Comparison of ENCODE assay signal across 30 cellular contexts in genomic region chr2:3094999-3095958, GRCh38.
DNase-seq lines count a peak whose midpoint lies in the region; ATAC-seq, FAIRE-seq and TF ChIP-seq lines count a peak whose summit lies in the region.
"Had no signal": no experiment of that assay in that cellular context is flagged by ENCODE, and none has a peak within 500 bp of the region (broad histone marks: within the 10 kb centered on the region; RNA-seq: fewer than 3 reads in every experiment).

No MANE protein-coding gene starts in this region.

- H3K36me3 ChIP-seq in HepG2 (replicated peaks in 1 of 2; ENCODE audit: control insufficient read depth in 1 of 2, insufficient read depth in 2 of 2, low read length in 2 of 2): no peaks in the 10 kb centered on the region
- no peaks in the 10 kb centered on the region for H3K36me3 ChIP-seq in right lobe of liver
- H3K36me3 ChIP-seq in colonic mucosa: no peaks in the 10 kb centered on the region
- H3K36me3 ChIP-seq: breast epithelium, heart left ventricle, neutrophil, tibial nerve had no signal

- H4K20me1 ChIP-seq in HepG2 (ENCODE audit: insufficient read depth, low read length): no peaks in the 10 kb centered on the region

- H3K27me3 ChIP-seq in HepG2 (ENCODE audit: control insufficient read depth in 1 of 2, insufficient read depth in 2 of 2, low read length in 2 of 2): peaks cover 0 to 3% of the 10 kb centered on the region in 2 experiments; a peak in 2 of 5 replicates
- H3K27me3 ChIP-seq in right lobe of liver: no peaks in the 10 kb centered on the region
- H3K27me3 ChIP-seq in colonic mucosa: no peaks in the 10 kb centered on the region
- H3K27me3 ChIP-seq: foreskin keratinocyte, tibial nerve had no signal

- no peaks in the 10 kb centered on the region for H3K4me1 Mint-ChIP-seq in T-helper 2 cell treated with Interferon-gamma antibody and Interleukin-4, amounts not matched to agents 5 μg/mL and 100 μg/mL, for 36 hours (ENCODE audit: low read depth)

- H3K27me3 Mint-ChIP-seq in T-helper 2 cell treated with Interferon-gamma antibody and Interleukin-4, amounts not matched to agents 5 μg/mL and 100 μg/mL, for 36 hours (ENCODE audit: low read depth): peaks cover 5% of the 10 kb centered on the region

- CTCF ChIA-PET in HepG2 (lab: Yijun Ruan, JAX; ENCODE audit: low intra/inter-chr PET ratio, low total read pairs): no interaction called here

- TF ChIP-seq POLR2A in HepG2 (IDR thresholded peaks at IDR 0.05; ENCODE audit: insufficient read depth in 1 of 2, low read depth in 2 of 2, low read length in 2 of 2): no peak
- no peak for TF ChIP-seq POLR2A in right lobe of liver (IDR thresholded peaks at IDR 0.05)

- TF ChIP-seq RAD21 in HepG2 (CRISPR knock-in tag; IDR thresholded peaks at IDR 0.05): no peak

- 52% methylated on average over 12 of the region's 14 CpGs for WGBS in HepG2 (ENCODE audit: low lambda C conversion rate)
- WGBS in right lobe of liver (ENCODE audit: insufficient coverage, low coverage, low lambda C conversion rate, missing lambda C conversion rate): 41% methylated on average over 5 of the region's 14 CpGs

- in situ Hi-C loops in HepG2 (cut with HindIII; ENCODE audit: extremely low pct_ligation_motif_present, low pct_unique_long_range_greater_than_20kb): no loop called here

- TF ChIP-seq CTCF in HepG2 (CRISPR knock-in tag; IDR thresholded peaks at IDR 0.05) (no peak), right lobe of liver (IDR thresholded peaks at IDR 0.05) (no peak), colonic mucosa (IDR thresholded peaks at IDR 0.05) (no peak)

- TF ChIP-seq EP300 in HepG2 (IDR thresholded peaks at IDR 0.05; ENCODE audit: low read depth in 2 of 2, low read length in 2 of 2) (no peak), HepG2 (CRISPR knock-in tag; IDR thresholded peaks at IDR 0.05; ENCODE audit: borderline replicate concordance) (no peak)

- H3K79me2 ChIP-seq in HepG2 (ENCODE audit: insufficient read depth, low read length): no peaks in the 10 kb centered on the region

- no peak overlapping the region for H3K4me2 ChIP-seq in HepG2 (ENCODE audit: low read depth, low read length)

- POLR2A ChIA-PET in HepG2 (lab: Yijun Ruan, JAX): no interaction called here

- ATAC-seq in HepG2 (peak; percentile 27; the same call in 2 of the 3 replicates), right lobe of liver (no peak), GM21737 (IDR thresholded peaks at IDR 0.05; ENCODE audit: unreplicated experiment) (no peak), GM21381 (IDR thresholded peaks at IDR 0.05; ENCODE audit: unreplicated experiment) (no peak), GM18909 (IDR thresholded peaks at IDR 0.05; ENCODE audit: poor library complexity, unreplicated experiment) (no peak)
- ATAC-seq: activated CD4-positive, alpha-beta T cell treated with anti-CD3 and anti-CD28 coated beads for 36 hours; effector memory CD8-positive, alpha-beta T cell; esophagus mucosa; foreskin keratinocyte; heart left ventricle; psoas muscle had no signal

- H3K9ac ChIP-seq in HepG2 (ENCODE audit: insufficient read depth, low read depth, low read length) (no peak overlapping the region), colonic mucosa (ENCODE audit: low read depth in 2 of 2, low read length in 2 of 2) (no peak overlapping the region)

- DNase-seq in HepG2 (ENCODE audit: low spot score): no peak
- DNase-seq in right lobe of liver: no peak
- DNase-seq in colonic mucosa: peak; percentile 11
- DNase-seq in mesenteric fat pad (ENCODE audit: low spot score): peak; percentile 45
- no peak for DNase-seq in T-helper 2 cell treated with Interferon-gamma antibody and Interleukin-4, amounts not matched to agents 5 μg/mL and 100 μg/mL, for 36 hours (ENCODE audit: low spot score)
- DNase-seq: activated CD4-positive, alpha-beta T cell treated with anti-CD3 and anti-CD28 coated beads for 36 hours; effector memory CD8-positive, alpha-beta T cell; foreskin keratinocyte; Kasumi-1; MV-4-11; NCI-H1436 treated with DMSO at 0.1 percent for 48 hours; NCI-H774; psoas muscle; RPMI8226; stimulated activated CD4-positive, alpha-beta T cell treated with anti-CD3 and anti-CD28 coated beads, Interleukin-1b, Interleukin-23, amount 100 ng/mL, for 48 hours; stimulated activated CD8-positive, alpha-beta memory T cell treated with anti-CD3 and anti-CD28 coated beads, Interleukin-4, amount 100 ng/mL, for 48 hours had no signal

- BruUV-seq in HepG2 (replicated peaks; lab: Mats Ljungman, UMichigan): no TSS peak

- no peak overlapping the region for H3K4me3 ChIP-seq in HepG2 (replicated peaks in 1 of 3; ENCODE audit: insufficient read depth in 1 of 3, low read depth in 2 of 3, low read length in 3 of 3)
- no peak overlapping the region for H3K4me3 ChIP-seq in right lobe of liver
- H3K4me3 ChIP-seq in colonic mucosa: no peak overlapping the region
- H3K4me3 ChIP-seq: breast epithelium, heart left ventricle, psoas muscle, skin epidermis, tibial nerve had no signal

- H3K4me3 Mint-ChIP-seq in T-helper 2 cell treated with Interferon-gamma antibody and Interleukin-4, amounts not matched to agents 5 μg/mL and 100 μg/mL, for 36 hours: no peak overlapping the region
- H3K4me3 Mint-ChIP-seq: activated CD4-positive, alpha-beta T cell treated with anti-CD3 and anti-CD28 coated beads for 36 hours; activated naive CD4-positive, alpha-beta T cell treated with anti-CD3 and anti-CD28 coated beads, Interleukin-2, amount 50 U/mL, for 24 hours; activated T-helper 1 cell treated with anti-CD3 and anti-CD28 coated beads, Interleukin-12 subunit alpha, Interleukin-12 subunit beta, Interleukin-2, Interleukin-4 antibody, amounts not matched to agents 30 ng/mL and 10 ng/mL and 1 ng/mL, durations not matched to agents 14 hours and 24 hours and 36 hours; B cell; effector memory CD8-positive, alpha-beta T cell had no signal

- H3K36me3 Mint-ChIP-seq in T-helper 2 cell treated with Interferon-gamma antibody and Interleukin-4, amounts not matched to agents 5 μg/mL and 100 μg/mL, for 36 hours (ENCODE audit: low read depth): no peaks in the 10 kb centered on the region
- H3K36me3 Mint-ChIP-seq: activated naive CD4-positive, alpha-beta T cell treated with anti-CD3 and anti-CD28 coated beads, Interleukin-2, amount 50 U/mL, for 24 hours had no signal

- no peak overlapping the region for H3K27ac Mint-ChIP-seq in T-helper 2 cell treated with Interferon-gamma antibody and Interleukin-4, amounts not matched to agents 5 μg/mL and 100 μg/mL, for 36 hours
- H3K27ac Mint-ChIP-seq: activated CD4-positive, alpha-beta T cell treated with anti-CD3 and anti-CD28 coated beads for 36 hours; activated naive CD4-positive, alpha-beta T cell treated with anti-CD3 and anti-CD28 coated beads, Interleukin-2, amount 50 U/mL, for 24 hours; activated T-helper 1 cell treated with anti-CD3 and anti-CD28 coated beads, Interleukin-12 subunit alpha, Interleukin-12 subunit beta, Interleukin-2, Interleukin-4 antibody, amounts not matched to agents 30 ng/mL and 10 ng/mL and 1 ng/mL, durations not matched to agents 14 hours and 24 hours and 36 hours; B cell; effector memory CD8-positive, alpha-beta T cell had no signal

- H3K4me1 ChIP-seq in HepG2 (ENCODE audit: insufficient read depth, low read length): no peaks in the 10 kb centered on the region
- no peaks in the 10 kb centered on the region for H3K4me1 ChIP-seq in right lobe of liver
- H3K4me1 ChIP-seq in colonic mucosa: no peaks in the 10 kb centered on the region
- H3K4me1 ChIP-seq: breast epithelium, foreskin keratinocyte, heart left ventricle, psoas muscle, tibial nerve had no signal

- no peak for FAIRE-seq in HepG2 (lab: Jason Lieb, UNC)
- FAIRE-seq: GM19239 had no signal

- intact Hi-C loops in HepG2 (cut with micrococcal nuclease; ENCODE audit: unreplicated experiment) (no loop called here), right lobe of liver (cut with DNase I) (no loop called here), colonic mucosa (cut with DNase I) (no loop called here)

- no peaks in the 10 kb centered on the region for H3K9me3 ChIP-seq in HepG2 (ENCODE audit: low read length)
- H3K9me3 ChIP-seq in right lobe of liver: no peaks in the 10 kb centered on the region
- no peaks in the 10 kb centered on the region for H3K9me3 ChIP-seq in colonic mucosa
- H3K9me3 ChIP-seq: breast epithelium, neutrophil, psoas muscle had no signal

- H2AFZ ChIP-seq in HepG2 (ENCODE audit: low read length): no peak overlapping the region

- H3K9me3 Mint-ChIP-seq in T-helper 2 cell treated with Interferon-gamma antibody and Interleukin-4, amounts not matched to agents 5 μg/mL and 100 μg/mL, for 36 hours: no peaks in the 10 kb centered on the region
- H3K9me3 Mint-ChIP-seq: activated T-helper 1 cell treated with anti-CD3 and anti-CD28 coated beads, Interleukin-12 subunit alpha, Interleukin-12 subunit beta, Interleukin-2, Interleukin-4 antibody, amounts not matched to agents 30 ng/mL and 10 ng/mL and 1 ng/mL, durations not matched to agents 14 hours and 24 hours and 36 hours; effector memory CD8-positive, alpha-beta T cell had no signal

- no peak overlapping the region for H3K27ac ChIP-seq in HepG2 (ENCODE audit: extremely low read length, insufficient read depth, low read length)
- H3K27ac ChIP-seq in right lobe of liver: no peak overlapping the region
- no peak overlapping the region for H3K27ac ChIP-seq in colonic mucosa
- H3K27ac ChIP-seq: breast epithelium, foreskin keratinocyte, heart left ventricle, HL-60, neutrophil, psoas muscle, skin epidermis, tibial nerve had no signal

TF ChIP-seq in HepG2, 621 proteins besides CTCF, POLR2A, EP300 and RAD21:
- TF ChIP-seq XRCC5 (optimal IDR thresholded peaks at IDR 0.05; ENCODE audit: low read length) (no peak), ZNF263 (CRISPR knock-in tag; IDR thresholded peaks at IDR 0.05) (peak; percentile 87)

Comparison
In these comparisons a context has a peak if more than half of its experiments do, and no peak if none do; other contexts are left out.
1. DNase-seq: peak in colonic mucosa (single experiment) and mesenteric fat pad (single experiment); none in HepG2 (single experiment), right lobe of liver (0 of 3) and T-helper 2 cell treated with Interferon-gamma antibody and Interleukin-4, amounts not matched to agents 5 μg/mL and 100 μg/mL, for 36 hours (single experiment).